In the genomic region with DNA sequence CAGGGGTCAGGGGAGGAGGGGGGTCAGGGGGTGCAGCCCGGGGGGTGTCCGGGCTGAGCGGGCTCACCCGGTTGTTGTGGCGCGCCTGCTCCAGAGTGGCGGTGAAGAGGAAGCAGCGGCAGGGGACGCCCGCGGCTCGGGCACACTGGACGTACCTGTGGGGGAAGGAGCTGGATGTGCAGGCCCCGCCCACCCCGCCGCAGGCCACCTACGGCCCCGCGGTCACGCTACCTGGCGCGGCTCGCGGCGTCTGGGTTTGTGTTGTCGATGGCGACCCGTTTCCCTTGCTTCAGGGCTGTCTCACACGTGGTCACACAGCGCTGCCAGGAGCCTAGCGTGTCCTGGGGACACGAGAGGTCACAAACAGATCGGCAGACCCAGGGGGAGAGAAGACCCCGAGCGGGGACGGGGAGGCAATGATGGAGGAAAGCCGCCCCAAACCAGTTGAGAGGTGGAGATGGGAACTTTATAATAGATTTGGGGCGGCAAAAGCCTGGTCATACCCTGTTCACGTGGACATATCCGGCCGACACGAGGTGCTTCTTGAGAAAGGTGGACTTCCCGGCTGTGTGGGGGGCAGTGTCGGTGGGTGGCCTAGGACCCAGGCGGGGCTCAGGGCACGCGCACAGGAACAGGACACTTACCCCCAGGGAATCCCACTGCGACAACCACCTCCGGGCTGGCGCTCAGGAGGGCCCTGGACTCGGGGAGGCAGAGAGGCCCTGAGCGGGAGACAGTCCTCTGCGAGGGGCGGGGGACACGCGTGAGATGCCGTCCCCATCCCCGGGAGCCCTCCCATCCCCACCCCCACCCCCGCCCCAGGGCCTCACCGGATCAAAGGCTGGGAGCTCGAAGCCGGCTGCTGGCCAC, we compare ENCODE assay signal across 1 cellular context.
TF ChIP-seq lines count a peak whose summit lies in the region.

No MANE protein-coding gene starts in this region.

TF ChIP-seq in IMR-90, 13 proteins besides CTCF, POLR2A, EP300 and RAD21:
- TF ChIP-seq BHLHE40 (IDR thresholded peaks at IDR 0.05; ENCODE audit: low read depth, low read length), result no peak
- TF ChIP-seq, protein P1, sequence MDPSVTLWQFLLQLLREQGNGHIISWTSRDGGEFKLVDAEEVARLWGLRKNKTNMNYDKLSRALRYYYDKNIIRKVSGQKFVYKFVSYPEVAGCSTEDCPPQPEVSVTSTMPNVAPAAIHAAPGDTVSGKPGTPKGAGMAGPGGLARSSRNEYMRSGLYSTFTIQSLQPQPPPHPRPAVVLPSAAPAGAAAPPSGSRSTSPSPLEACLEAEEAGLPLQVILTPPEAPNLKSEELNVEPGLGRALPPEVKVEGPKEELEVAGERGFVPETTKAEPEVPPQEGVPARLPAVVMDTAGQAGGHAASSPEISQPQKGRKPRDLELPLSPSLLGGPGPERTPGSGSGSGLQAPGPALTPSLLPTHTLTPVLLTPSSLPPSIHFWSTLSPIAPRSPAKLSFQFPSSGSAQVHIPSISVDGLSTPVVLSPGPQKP (IDR thresholded peaks at IDR 0.05; ENCODE audit: borderline replicate concordance, low read depth, low read length), result no peak
- TF ChIP-seq FOS (IDR thresholded peaks at IDR 0.05; ENCODE audit: low read depth, low read length), result no peak
- no peak for TF ChIP-seq RCOR1 (IDR thresholded peaks at IDR 0.05; ENCODE audit: insufficient replicate concordance, low read length)
- TF ChIP-seq SMC3 (IDR thresholded peaks at IDR 0.05; ENCODE audit: low read depth, low read length), result no peak
- no peak for TF ChIP-seq RFX5 (IDR thresholded peaks at IDR 0.05; ENCODE audit: low read depth, low read length)
- TF ChIP-seq, protein P2, sequence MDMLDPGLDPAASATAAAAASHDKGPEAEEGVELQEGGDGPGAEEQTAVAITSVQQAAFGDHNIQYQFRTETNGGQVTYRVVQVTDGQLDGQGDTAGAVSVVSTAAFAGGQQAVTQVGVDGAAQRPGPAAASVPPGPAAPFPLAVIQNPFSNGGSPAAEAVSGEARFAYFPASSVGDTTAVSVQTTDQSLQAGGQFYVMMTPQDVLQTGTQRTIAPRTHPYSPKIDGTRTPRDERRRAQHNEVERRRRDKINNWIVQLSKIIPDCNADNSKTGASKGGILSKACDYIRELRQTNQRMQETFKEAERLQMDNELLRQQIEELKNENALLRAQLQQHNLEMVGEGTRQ (IDR thresholded peaks at IDR 0.05; ENCODE audit: low read depth, low read length), result no peak
- no peak for TF ChIP-seq MXI1 (IDR thresholded peaks at IDR 0.05; ENCODE audit: borderline replicate concordance, low read depth, low read length)
- TF ChIP-seq CHD1 (IDR thresholded peaks at IDR 0.05; ENCODE audit: low read depth, low read length), result no peak
- TF ChIP-seq MAFK (IDR thresholded peaks at IDR 0.05; ENCODE audit: low read depth, low read length), result no peak
- no peak for TF ChIP-seq MAZ (IDR thresholded peaks at IDR 0.05; ENCODE audit: borderline replicate concordance, low read depth, low read length)
- no peak for TF ChIP-seq CEBPB (IDR thresholded peaks at IDR 0.05; ENCODE audit: low read depth, low read length)
- no peak for TF ChIP-seq NFE2L2 (IDR thresholded peaks at IDR 0.05; ENCODE audit: low read depth, low read length)
